ENCODE assay signal across 9 cellular contexts in the genomic region with DNA sequence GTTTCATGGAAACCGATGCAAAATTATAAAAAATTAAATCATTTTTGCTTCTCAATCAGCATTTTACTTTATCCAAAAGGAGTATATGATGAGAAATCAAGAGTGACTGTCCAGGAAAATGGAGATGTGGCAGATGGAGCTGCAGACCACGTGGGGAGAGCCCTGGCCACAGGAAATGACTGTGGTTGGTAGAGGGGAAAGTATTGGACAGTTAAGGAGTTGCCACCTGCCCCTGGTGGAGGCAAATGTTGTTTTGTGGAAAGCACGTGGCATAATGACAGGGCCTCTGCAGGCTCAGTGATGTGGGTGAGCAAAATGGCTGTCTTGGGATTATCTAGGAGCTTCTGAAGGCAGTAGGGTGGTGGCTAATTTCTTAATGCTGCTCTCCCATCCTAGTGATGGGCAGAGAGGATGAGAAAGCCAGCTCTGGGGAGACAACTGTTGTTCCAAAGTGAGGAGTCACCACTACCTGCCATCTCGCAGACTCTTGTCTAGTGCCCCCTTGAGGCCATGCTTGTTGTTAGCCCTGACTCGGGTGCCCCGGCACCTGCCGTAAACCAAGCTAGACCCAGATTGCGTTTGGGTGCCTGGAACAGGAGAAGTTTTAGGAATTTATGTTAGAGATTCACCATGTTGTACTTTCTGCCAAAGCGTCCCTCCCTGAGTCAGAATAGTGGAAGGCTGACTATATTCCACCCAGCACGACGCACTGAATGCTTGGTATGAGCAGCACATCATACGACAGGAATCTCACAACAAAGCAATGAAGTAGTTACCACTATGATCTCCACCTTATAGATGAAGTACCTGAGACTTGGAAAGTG.
A peak's percentile ranks its signal among the peaks of the same experiment; 100 is the strongest.
DNase-seq lines count a peak whose midpoint lies in the region; ATAC-seq lines count a peak whose summit lies in the region.
"Had no signal": no experiment of that assay in that cellular context is flagged by ENCODE, and none has a peak within 500 bp of the region (broad histone marks: within the 10 kb centered on the region; RNA-seq: fewer than 3 reads in every experiment).

No MANE protein-coding gene starts in this region.

- H3K4me3 Mint-ChIP-seq in activated CD8-positive, alpha-beta T cell treated with anti-CD3 and anti-CD28 coated beads, Interleukin-2, amount 10 ng/mL, durations not matched to agents 7 days and 5 days = no peak overlapping the region
- no peak overlapping the region for H3K4me3 Mint-ChIP-seq in effector memory CD8-positive, alpha-beta T cell

- no peak overlapping the region for H4K8ac ChIP-seq in mesendoderm (ENCODE audit: low read depth, low read length)

- H3K4me1 ChIP-seq in GM23248 (ENCODE audit: insufficient read depth) = peaks cover 19% of the 10 kb centered on the region
- H3K4me1 ChIP-seq in mesendoderm (ENCODE audit: control insufficient read depth, low read depth, low read length) = peaks cover 12% of the 10 kb centered on the region

- H2AFZ ChIP-seq in GM23248 = no peak overlapping the region

- no peak overlapping the region for H2BK15ac ChIP-seq in mesendoderm (replicated peaks; ENCODE audit: low read depth)

- POLR2A ChIA-PET in activated CD8-positive, alpha-beta T cell treated with anti-CD3 and anti-CD28 coated beads, Interleukin-2, amount 10 ng/mL, durations not matched to agents 7 days and 5 days (lab: Charles Lee) = no interaction called here

- H3K56ac ChIP-seq in mesendoderm (ENCODE audit: low read length) = no peak overlapping the region

- H3K9me3 Mint-ChIP-seq in activated CD8-positive, alpha-beta T cell treated with anti-CD3 and anti-CD28 coated beads, Interleukin-2, amount 10 ng/mL, durations not matched to agents 7 days and 5 days (ENCODE audit: insufficient read depth) = no peaks in the 10 kb centered on the region
- H3K9me3 Mint-ChIP-seq in effector memory CD8-positive, alpha-beta T cell = no peaks in the 10 kb centered on the region

- no peaks in the 10 kb centered on the region for H3K4me1 Mint-ChIP-seq in activated CD8-positive, alpha-beta T cell treated with anti-CD3 and anti-CD28 coated beads, Interleukin-2, amount 10 ng/mL, durations not matched to agents 7 days and 5 days (ENCODE audit: low read depth)
- no peaks in the 10 kb centered on the region for H3K4me1 Mint-ChIP-seq in effector memory CD8-positive, alpha-beta T cell (ENCODE audit: low read depth in 2 of 2)

- no peak overlapping the region for H2BK120ac ChIP-seq in mesendoderm (ENCODE audit: low read depth, low read length)

- H3K4me2 ChIP-seq in GM23248 (ENCODE audit: unreplicated experiment) = no peak overlapping the region
- H3K4me2 ChIP-seq in mesendoderm (ENCODE audit: low read length) = no peak overlapping the region

- no peaks in the 10 kb centered on the region for H3K79me2 ChIP-seq in GM23248 (ENCODE audit: insufficient read depth)
- H3K79me2 ChIP-seq in mesendoderm (ENCODE audit: control insufficient read depth, insufficient read depth, low read length) = peaks cover 6% of the 10 kb centered on the region

- H3K27ac ChIP-seq in GM23248 (no peak overlapping the region), mesendoderm (ENCODE audit: low read depth, low read length) (no peak overlapping the region)

- H3K4ac ChIP-seq in mesendoderm (ENCODE audit: low read depth, low read length) = no peak overlapping the region

- peak; percentile 49 for DNase-seq in DMS 273 (lab: John Stamatoyannopoulos, UW; ENCODE audit: unreplicated experiment)
- DNase-seq in DMS 273 treated with DMSO at 0.1 percent for 48 hours (lab: John Stamatoyannopoulos, UW) = no peak
- peak; percentile 11 for DNase-seq in GM23248
- DNase-seq in activated CD8-positive, alpha-beta T cell treated with anti-CD3 and anti-CD28 coated beads, Interleukin-2, amount 10 ng/mL, durations not matched to agents 7 days and 5 days = peak; percentile 26
- peak; percentile 76 for DNase-seq in mesendoderm
- no peak for DNase-seq in GM03348 (ENCODE audit: low spot score)
- no peak for DNase-seq in effector memory CD8-positive, alpha-beta T cell

- 89 to 92% methylated on average over 12 of the region's 12 CpGs for WGBS in GM23248 (ENCODE audit: low coverage in 1 of 2, low lambda C conversion rate in 2 of 2, missing lambda C conversion rate in 2 of 2), 2 experiments
- WGBS in mesendoderm (ENCODE audit: extremely low coverage, insufficient coverage, low lambda C conversion rate) = no CpG with 5 or more reads among the region's 12 CpGs

- H3K9me3 ChIP-seq in GM23248 (ENCODE audit: low read depth) = no peaks in the 10 kb centered on the region

- H3K79me1 ChIP-seq in mesendoderm (ENCODE audit: low read length) = peaks cover 4% of the 10 kb centered on the region

- H3K27me3 ChIP-seq in GM23248 (replicated peaks; ENCODE audit: insufficient read depth) (no peaks in the 10 kb centered on the region), mesendoderm (ENCODE audit: insufficient read depth, low read length, poor library complexity) (no peaks in the 10 kb centered on the region)

- no peak overlapping the region for H3K18ac ChIP-seq in mesendoderm (ENCODE audit: low read length)

- H3K4me3 ChIP-seq in GM23248 = no peak overlapping the region
- no peak overlapping the region for H3K4me3 ChIP-seq in mesendoderm (ENCODE audit: low read length)
- H3K4me3 ChIP-seq: lung had no signal

- no peaks in the 10 kb centered on the region for H3K36me3 Mint-ChIP-seq in activated CD8-positive, alpha-beta T cell treated with anti-CD3 and anti-CD28 coated beads, Interleukin-2, amount 10 ng/mL, durations not matched to agents 7 days and 5 days (ENCODE audit: low read depth)
- H3K36me3 Mint-ChIP-seq in effector memory CD8-positive, alpha-beta T cell (ENCODE audit: insufficient read depth) = peaks cover 2% of the 10 kb centered on the region

- H3K9ac ChIP-seq in GM23248 = no peak overlapping the region
- H3K9ac ChIP-seq in mesendoderm (ENCODE audit: low read length) = no peak overlapping the region

- peaks cover 17% of the 10 kb centered on the region for H3F3A ChIP-seq in GM23248 (ENCODE audit: insufficient read depth)

- H2BK5ac ChIP-seq in mesendoderm (ENCODE audit: low read length) = no peak overlapping the region

- in situ Hi-C loops in GM23248 (cut with MboI) = loop anchor here (10.0 to 25.0 kb wide), 3 partner anchors 217 to 317 kb away; no protein-coding TSS in a partner anchor

- H4K5ac ChIP-seq in mesendoderm (ENCODE audit: low read length) = no peak overlapping the region

- CTCF ChIA-PET in activated CD8-positive, alpha-beta T cell treated with anti-CD3 and anti-CD28 coated beads, Interleukin-2, amount 10 ng/mL, durations not matched to agents 7 days and 5 days (lab: Charles Lee) = interaction anchor here (0.8 kb wide), 1 partner anchor 301 kb away, joined by 4 read pairs; no protein-coding TSS in a partner anchor

- H3K36me3 ChIP-seq in GM23248 (ENCODE audit: low read depth) = no peaks in the 10 kb centered on the region
- no peaks in the 10 kb centered on the region for H3K36me3 ChIP-seq in mesendoderm (ENCODE audit: control insufficient read depth, insufficient read depth, low read length)

- H3K23ac ChIP-seq in mesendoderm (ENCODE audit: low read length) = no peak overlapping the region

- H4K20me1 ChIP-seq in GM23248 (ENCODE audit: insufficient read depth) = no peaks in the 10 kb centered on the region

- H3K9me2 ChIP-seq in GM23248 (ENCODE audit: insufficient read depth) = no peaks in the 10 kb centered on the region

- H3K27ac Mint-ChIP-seq in activated CD8-positive, alpha-beta T cell treated with anti-CD3 and anti-CD28 coated beads, Interleukin-2, amount 10 ng/mL, durations not matched to agents 7 days and 5 days = no peak overlapping the region
- no peak overlapping the region for H3K27ac Mint-ChIP-seq in effector memory CD8-positive, alpha-beta T cell

- H2AK5ac ChIP-seq in mesendoderm (ENCODE audit: low read length) = no peak overlapping the region

- peaks cover 3% of the 10 kb centered on the region for H3K27me3 Mint-ChIP-seq in activated CD8-positive, alpha-beta T cell treated with anti-CD3 and anti-CD28 coated beads, Interleukin-2, amount 10 ng/mL, durations not matched to agents 7 days and 5 days (ENCODE audit: low read depth)
- H3K27me3 Mint-ChIP-seq in effector memory CD8-positive, alpha-beta T cell = peaks cover 0 to 18% of the 10 kb centered on the region in 2 donors

- ATAC-seq in activated CD8-positive, alpha-beta T cell treated with anti-CD3 and anti-CD28 coated beads, Interleukin-2, amount 10 ng/mL, durations not matched to agents 7 days and 5 days = no peak
- ATAC-seq in GM18868 (IDR thresholded peaks at IDR 0.05; ENCODE audit: unreplicated experiment) = no peak
- no peak for ATAC-seq in effector memory CD8-positive, alpha-beta T cell (replicated peaks)

Comparison
In these comparisons a context has a peak if more than half of its experiments do, and no peak if none do; other contexts are left out.
1. DNase-seq: peak in DMS 273 (single experiment), GM23248 (single experiment), activated CD8-positive, alpha-beta T cell treated with anti-CD3 and anti-CD28 coated beads, Interleukin-2, amount 10 ng/mL, durations not matched to agents 7 days and 5 days (single experiment) and mesendoderm (single experiment); none in DMS 273 treated with DMSO at 0.1 percent for 48 hours (single experiment), GM03348 (single experiment) and effector memory CD8-positive, alpha-beta T cell (0 of 3).